9 cellular contexts compared by ENCODE assay signal in genomic region chr3:150372320-150373118, GRCh38. TPM values are rescaled to one million over a fixed set of nuclear protein-coding genes. Genes with fewer than 3 reads are reported as not detected.
DNase-seq lines count a peak whose midpoint lies in the region; ATAC-seq and TF ChIP-seq lines count a peak whose summit lies in the region.
"Had no signal": no experiment of that assay in that cellular context is flagged by ENCODE, and none has a peak within 500 bp of the region (broad histone marks: within the 10 kb centered on the region; RNA-seq: fewer than 3 reads in every experiment).

No MANE protein-coding gene starts in this region.

- H3K27ac ChIP-seq in coronary artery (peak overlapping the region; percentile 73 to 85), psoas muscle (peak overlapping the region; percentile 83)

- H3K36me3 ChIP-seq in psoas muscle (ENCODE audit: insufficient read depth in 1 of 2, low read depth in 1 of 2), result no peaks in the 10 kb centered on the region

- H3K4me1 Mint-ChIP-seq in activated naive CD4-positive, alpha-beta T cell treated with anti-CD3 and anti-CD28 coated beads for 36 hours (ENCODE audit: low read depth), result peaks cover 2% of the 10 kb centered on the region

- intact Hi-C loops in psoas muscle (cut with DNase I), result loop anchor here in 1 of 2 donors (5.0 kb wide), 1 partner anchor 35 kb away; the partner anchor contains the start of gene TSC22D2
- intact Hi-C loops in activated naive CD4-positive, alpha-beta T cell treated with anti-CD3 and anti-CD28 coated beads for 36 hours (cut with micrococcal nuclease), result no loop called here

- no peak for ATAC-seq in psoas muscle
- no peak for ATAC-seq in HG03565 (IDR thresholded peaks at IDR 0.05; ENCODE audit: unreplicated experiment)
- no peak for ATAC-seq in GM18498 (IDR thresholded peaks at IDR 0.05; ENCODE audit: unreplicated experiment)

- no peak overlapping the region for H3K4me3 Mint-ChIP-seq in activated naive CD4-positive, alpha-beta T cell treated with anti-CD3 and anti-CD28 coated beads for 36 hours

- H3K4me3 ChIP-seq in LNCaP clone FGC (ENCODE audit: low read depth, low read length), result no peak overlapping the region
- peak overlapping the region; percentile 20 for H3K4me3 ChIP-seq in coronary artery
- no peak overlapping the region for H3K4me3 ChIP-seq in psoas muscle

- TF ChIP-seq CTCF in GM12873 (IDR thresholded peaks at IDR 0.05; ENCODE audit: insufficient read depth, low read depth, low read length, missing control alignments) (peak; percentile 39), LNCaP clone FGC (IDR thresholded peaks at IDR 0.05; ENCODE audit: control insufficient read depth, extremely low read depth, insufficient read depth) (0 out of 2 replicates have a peak, but pooled peaks have one; percentile 10), coronary artery (IDR thresholded peaks at IDR 0.05) (no peak), psoas muscle (IDR thresholded peaks at IDR 0.05) (no peak)

- H3K27ac Mint-ChIP-seq in activated naive CD4-positive, alpha-beta T cell treated with anti-CD3 and anti-CD28 coated beads for 36 hours, result no peak overlapping the region

- H3K9me3 ChIP-seq in psoas muscle, result no peaks in the 10 kb centered on the region

- H3K4me1 ChIP-seq in psoas muscle, result peaks cover 31% of the 10 kb centered on the region

- no peaks in the 10 kb centered on the region for H3K27me3 Mint-ChIP-seq in activated naive CD4-positive, alpha-beta T cell treated with anti-CD3 and anti-CD28 coated beads for 36 hours (ENCODE audit: low read depth)

- H3K36me3 Mint-ChIP-seq in activated naive CD4-positive, alpha-beta T cell treated with anti-CD3 and anti-CD28 coated beads for 36 hours (ENCODE audit: low read depth), result no peaks in the 10 kb centered on the region

- no peaks in the 10 kb centered on the region for H3K27me3 ChIP-seq in psoas muscle (ENCODE audit: insufficient read depth in 3 of 3, low read length in 2 of 3)

- WGBS in psoas muscle, 3 donors, result 51 to 67% (median 52%) methylated on average over 3 of the region's 3 CpGs

- H3K9me3 Mint-ChIP-seq in activated naive CD4-positive, alpha-beta T cell treated with anti-CD3 and anti-CD28 coated beads for 36 hours, result no peaks in the 10 kb centered on the region

- CTCF ChIA-PET in activated naive CD4-positive, alpha-beta T cell treated with anti-CD3 and anti-CD28 coated beads for 36 hours (lab: Charles Lee), result no interaction called here

- no peak for DNase-seq in LNCaP clone FGC (ENCODE audit: low read depth)
- DNase-seq in coronary artery (ENCODE audit: low spot score), result no peak
- DNase-seq in psoas muscle, result no peak
- DNase-seq in DMS 273 (lab: John Stamatoyannopoulos, UW; ENCODE audit: unreplicated experiment), result no peak
- no peak for DNase-seq in activated naive CD4-positive, alpha-beta T cell treated with anti-CD3 and anti-CD28 coated beads for 36 hours
- DNase-seq: activated CD4-positive, alpha-beta T cell treated with anti-CD3 and anti-CD28 coated beads, Interleukin-2, amount 50 U/mL, for 1 hour had no signal

RNA-seq across cellular contexts. Expression of gene TSC22D2, which starts 35.6 kb away (rescaled TPM):
- 10 to 100 TPM; 29.7 to 63.6 (median 36.2) TPM for total RNA-seq in psoas muscle
- 10 to 100 TPM; 10.4 to 22.8 (median 19.3) TPM for polyA plus RNA-seq in psoas muscle
- total RNA-seq in activated naive CD4-positive, alpha-beta T cell treated with anti-CD3 and anti-CD28 coated beads for 36 hours, result 10 to 100 TPM; 13.0 to 13.7 TPM

Comparison
In these comparisons a context has a peak if more than half of its experiments do, and no peak if none do; other contexts are left out.
1. CTCF ChIP-seq: peak in GM12873 (single experiment) and LNCaP clone FGC (single experiment); none in coronary artery (single experiment) and psoas muscle (single experiment).